Comparison of ENCODE assay signal across 13 cellular contexts in the genomic region with DNA sequence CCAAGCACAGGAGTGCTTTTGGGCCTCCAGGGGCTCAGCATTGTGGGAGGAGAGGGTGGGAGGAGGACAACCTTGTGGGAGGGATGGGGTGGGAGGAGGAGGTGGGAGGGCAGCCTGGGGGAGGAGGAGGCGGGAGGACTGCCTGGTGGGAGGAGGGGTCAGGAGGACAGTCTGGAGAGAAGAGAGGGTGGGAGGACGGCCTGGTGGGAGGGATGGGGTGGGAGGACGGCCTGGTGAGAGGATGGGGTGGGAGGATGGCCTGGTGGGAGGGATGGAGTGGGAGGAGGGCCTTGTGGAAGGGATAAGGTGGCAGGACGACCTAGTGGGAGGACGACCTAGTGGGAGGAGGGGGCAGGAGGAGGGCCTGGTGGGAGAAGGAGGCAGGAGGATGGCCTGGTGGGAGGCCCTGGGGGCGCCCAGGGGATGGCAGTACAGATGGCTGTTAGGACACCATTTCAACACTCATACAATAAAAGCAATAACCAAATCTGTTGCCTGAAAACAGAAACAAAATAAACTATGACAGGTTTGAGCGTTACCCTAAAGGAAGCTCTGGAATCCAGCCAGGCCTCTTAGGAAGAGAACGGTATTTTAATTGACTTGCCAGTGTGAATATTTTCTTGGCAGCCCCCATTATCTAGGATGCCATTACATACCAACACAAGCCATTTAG.
DNase-seq lines count a peak whose midpoint lies in the region; ATAC-seq and TF ChIP-seq lines count a peak whose summit lies in the region.
"Had no signal": no experiment of that assay in that cellular context is flagged by ENCODE, and none has a peak within 500 bp of the region (broad histone marks: within the 10 kb centered on the region; RNA-seq: fewer than 3 reads in every experiment).

No MANE protein-coding gene starts in this region.

- 60% methylated on average over 8 of the region's 8 CpGs for WGBS in esophagus muscularis mucosa

- no peak for TF ChIP-seq POLR2A in esophagus muscularis mucosa (IDR thresholded peaks at IDR 0.05; ENCODE audit: low read depth)

- no peaks in the 10 kb centered on the region for H3K9me3 Mint-ChIP-seq in T-helper 1 cell treated with Interleukin-12 subunit alpha and Interleukin-12 subunit beta and Interleukin-4 antibody, amounts not matched to agents 30 μg/mL and 1 μg/mL, for 36 hours

- TF ChIP-seq CTCF in RWPE1 (conservative IDR thresholded peaks at IDR 0.05; ENCODE audit: low read depth), result no peak
- TF ChIP-seq CTCF in esophagus muscularis mucosa (IDR thresholded peaks at IDR 0.05), result no peak

- peak overlapping the region; percentile 41 for H3K27ac Mint-ChIP-seq in T-helper 1 cell treated with Interleukin-12 subunit alpha and Interleukin-12 subunit beta and Interleukin-4 antibody, amounts not matched to agents 30 μg/mL and 1 μg/mL, for 36 hours
- H3K27ac Mint-ChIP-seq: activated B cell treated with CpG ODN at 0.5 μM for 24 hours had no signal

- CTCF ChIA-PET in RWPE1 (lab: Yijun Ruan, JAX), result interaction anchor here (0.6 to 0.7 kb wide), 2 partner anchors 510 to 702 kb away, joined by 3 read pairs; no protein-coding TSS in a partner anchor

- ATAC-seq in GM18909 (IDR thresholded peaks at IDR 0.05; ENCODE audit: poor library complexity, unreplicated experiment) (no peak), GM21423 (IDR thresholded peaks at IDR 0.05; ENCODE audit: unreplicated experiment) (no peak)

- H3K27me3 Mint-ChIP-seq in T-helper 1 cell treated with Interleukin-12 subunit alpha and Interleukin-12 subunit beta and Interleukin-4 antibody, amounts not matched to agents 30 μg/mL and 1 μg/mL, for 36 hours (ENCODE audit: low read depth), result peaks cover 11% of the 10 kb centered on the region
- H3K27me3 Mint-ChIP-seq: activated B cell treated with CpG ODN at 0.5 μM for 24 hours had no signal

- H3K4me1 Mint-ChIP-seq in T-helper 1 cell treated with Interleukin-12 subunit alpha and Interleukin-12 subunit beta and Interleukin-4 antibody, amounts not matched to agents 30 μg/mL and 1 μg/mL, for 36 hours (ENCODE audit: low read depth), result peaks cover 7% of the 10 kb centered on the region

- H3K36me3 Mint-ChIP-seq in T-helper 1 cell treated with Interleukin-12 subunit alpha and Interleukin-12 subunit beta and Interleukin-4 antibody, amounts not matched to agents 30 μg/mL and 1 μg/mL, for 36 hours (ENCODE audit: low read depth), result no peaks in the 10 kb centered on the region

- no peaks in the 10 kb centered on the region for H3K27me3 ChIP-seq in esophagus muscularis mucosa
- H3K27me3 ChIP-seq: neutrophil had no signal

- no peaks in the 10 kb centered on the region for H3K36me3 ChIP-seq in esophagus muscularis mucosa
- H3K36me3 ChIP-seq: HAP-1, neutrophil had no signal

- H3K27ac ChIP-seq in RWPE1, result peak overlapping the region; percentile 79
- H3K27ac ChIP-seq in esophagus muscularis mucosa (replicated peaks in 1 of 4), result no peak overlapping the region
- H3K27ac ChIP-seq: neutrophil had no signal

- no peaks in the 10 kb centered on the region for H3K9me3 ChIP-seq in esophagus muscularis mucosa
- H3K9me3 ChIP-seq: HAP-1, neutrophil had no signal

- no peak for TF ChIP-seq EP300 in esophagus muscularis mucosa (IDR thresholded peaks at IDR 0.05)

- DNase-seq in T-helper 1 cell, result no peak
- no peak for DNase-seq in RWPE1 (ENCODE audit: low spot score)
- DNase-seq in esophagus muscularis mucosa (ENCODE audit: extremely low spot score), result peak; percentile 31
- peak; percentile 75 for DNase-seq in renal cortical epithelial cell (ENCODE audit: low read depth)
- no peak for DNase-seq in medulla oblongata (ENCODE audit: extremely low spot score)
- DNase-seq: activated B cell treated with CpG ODN at 0.5 μM for 24 hours, aorta, Karpas-422 had no signal

- intact Hi-C loops in esophagus muscularis mucosa (cut with DNase I), result no loop called here

- no peak overlapping the region for H3K4me3 ChIP-seq in esophagus muscularis mucosa
- H3K4me3 ChIP-seq: HAP-1 had no signal

- no peak overlapping the region for H3K4me3 Mint-ChIP-seq in T-helper 1 cell treated with Interleukin-12 subunit alpha and Interleukin-12 subunit beta and Interleukin-4 antibody, amounts not matched to agents 30 μg/mL and 1 μg/mL, for 36 hours
- H3K4me3 Mint-ChIP-seq: activated B cell treated with CpG ODN at 0.5 μM for 24 hours had no signal

- H3K4me1 ChIP-seq in esophagus muscularis mucosa, result peaks cover 19 to 32% (median 23%) of the 10 kb centered on the region in 4 donors
- H3K4me1 ChIP-seq: HAP-1 had no signal

- POLR2A ChIA-PET in RWPE1 (lab: Yijun Ruan, JAX; ENCODE audit: low non-redundant PET), result no interaction called here

Comparison
In these comparisons a context has a peak if more than half of its experiments do, and no peak if none do; other contexts are left out.
1. DNase-seq: peak in esophagus muscularis mucosa (single experiment) and renal cortical epithelial cell (single experiment); none in T-helper 1 cell (0 of 5), RWPE1 (single experiment) and medulla oblongata (single experiment).